Comparison of ENCODE assay signal across 9 cellular contexts in the genomic region with DNA sequence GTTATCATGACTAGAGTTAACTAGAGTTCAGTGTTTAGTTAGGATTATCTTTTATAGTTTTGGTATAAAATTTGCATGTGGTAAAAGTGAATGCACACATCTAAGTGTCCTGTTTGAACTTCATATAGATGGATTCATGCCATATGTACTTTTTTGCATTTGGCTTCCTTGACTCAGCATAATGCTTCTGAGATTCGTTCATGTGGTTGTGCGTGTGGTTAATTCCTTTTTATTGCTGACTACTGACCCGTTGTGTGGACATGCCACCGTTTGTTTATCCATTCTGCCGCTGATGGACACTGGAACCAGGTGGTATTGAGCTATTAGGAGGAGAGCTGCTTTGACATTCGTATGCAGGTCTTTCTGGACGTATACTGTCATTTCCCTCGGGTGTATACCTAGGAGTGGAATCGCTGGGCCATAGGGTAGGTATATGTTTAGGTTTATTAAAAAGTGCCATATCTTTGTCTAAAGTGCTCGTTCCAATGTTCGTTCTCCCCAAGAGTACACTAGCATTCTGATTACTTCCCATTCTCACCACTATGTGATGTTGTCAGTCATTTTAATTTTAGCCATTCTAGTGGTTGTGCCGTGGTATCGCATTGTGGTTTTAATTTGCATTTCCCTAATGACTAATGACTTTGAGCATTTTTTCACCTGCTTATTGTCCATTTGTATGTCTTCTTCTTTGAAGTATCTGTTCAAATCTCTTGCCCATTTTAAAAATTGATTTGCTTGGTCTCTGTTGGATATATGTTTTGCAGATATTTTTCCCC. TPM values are rescaled to one million over a fixed set of nuclear protein-coding genes. Genes with fewer than 3 reads are reported as not detected.
A peak's percentile ranks its signal among the peaks of the same experiment; 100 is the strongest.
DNase-seq lines count a peak whose midpoint lies in the region; ATAC-seq, FAIRE-seq and TF ChIP-seq lines count a peak whose summit lies in the region.
"Had no signal": no experiment of that assay in that cellular context is flagged by ENCODE, and none has a peak within 500 bp of the region (broad histone marks: within the 10 kb centered on the region; RNA-seq: fewer than 3 reads in every experiment).

No MANE protein-coding gene starts in this region.

- TF ChIP-seq POLR2A in GM12892 (IDR thresholded peaks at IDR 0.05; ENCODE audit: low read depth, low read length) (no peak), erythroblast (IDR thresholded peaks at IDR 0.05; ENCODE audit: low read length) (peak; percentile 39)

- peak overlapping the region; percentile 99 for H3K4me2 ChIP-seq in KMS-11

- no peaks in the 10 kb centered on the region for H3K36me3 ChIP-seq in KMS-11 (ENCODE audit: insufficient read depth)
- no peaks in the 10 kb centered on the region for H3K36me3 ChIP-seq in brain microvascular endothelial cell (replicated peaks)

- peak overlapping the region; percentile 97 for H3K27ac ChIP-seq in KMS-11
- H3K27ac ChIP-seq in brain microvascular endothelial cell = no peak overlapping the region

- H4K20me1 ChIP-seq in KMS-11 (ENCODE audit: insufficient read depth) = no peaks in the 10 kb centered on the region

- peak; percentile 64 for ATAC-seq in GM21619 (IDR thresholded peaks at IDR 0.05; ENCODE audit: unreplicated experiment)

- TF ChIP-seq CTCF in KMS-11 (conservative IDR thresholded peaks at IDR 0.05; ENCODE audit: low read depth, low read length) = peak; percentile 52; the same call in 1 of the 2 replicates
- TF ChIP-seq CTCF in brain microvascular endothelial cell (IDR thresholded peaks at IDR 0.05; ENCODE audit: low read depth, low read length, missing control alignments) = no peak

- no peaks in the 10 kb centered on the region for H3K79me2 ChIP-seq in KMS-11 (ENCODE audit: insufficient read depth, low read depth)

- DNase-seq in GM12892 (ENCODE audit: insufficient read length) = no peak
- peak; percentile 43 to 77 for DNase-seq in erythroblast (lab: John Stamatoyannopoulos, UW)
- DNase-seq in LoVo (ENCODE audit: low spot score) = no peak
- no peak for DNase-seq in NCI-H2081 treated with DMSO at 0.1 percent for 48 hours (lab: John Stamatoyannopoulos, UW)
- no peak for DNase-seq in brain microvascular endothelial cell
- DNase-seq in activated T-cell treated with anti-CD3 and anti-CD28 coated beads for 4 hours = no peak

- H3K4me3 ChIP-seq in KMS-11 (IDR thresholded peaks at IDR 0.05; ENCODE audit: insufficient read depth, low read depth, low read length) (no peak overlapping the region), brain microvascular endothelial cell (ENCODE audit: low read depth, low read length) (no peak overlapping the region)

- peak overlapping the region; percentile 32; the same call in 1 of the 2 replicates for H2AFZ ChIP-seq in KMS-11 (ENCODE audit: low read depth)

- peak; percentile 99 for FAIRE-seq in GM12892 (lab: Jason Lieb, UNC)
- FAIRE-seq: TTC549 had no signal

- H3K9ac ChIP-seq in KMS-11 = peak overlapping the region; percentile 67

- H3K27me3 ChIP-seq in KMS-11 (ENCODE audit: insufficient read depth, low read depth) (no peaks in the 10 kb centered on the region), brain microvascular endothelial cell (replicated peaks) (no peaks in the 10 kb centered on the region)

- H3K4me1 ChIP-seq in KMS-11 (ENCODE audit: low read depth, poor library complexity, severe bottlenecking) = peaks cover 74% of the 10 kb centered on the region

- in situ Hi-C loops in brain microvascular endothelial cell (cut with HindIII; ENCODE audit: low pct_ligation_motif_present, low sequenced_read_pairs) = no loop called here

RNA-seq across cellular contexts. Expression of gene RIN3, which starts 37.7 kb away (rescaled TPM):
- polyA plus RNA-seq in GM12892 (2012; ENCODE audit: missing spikeins) = 9.4 TPM

Comparison
In these comparisons a context has a peak if more than half of its experiments do, and no peak if none do; other contexts are left out.
1. DNase-seq: peak in erythroblast (2 of 2); none in GM12892 (single experiment), LoVo (single experiment), NCI-H2081 treated with DMSO at 0.1 percent for 48 hours (single experiment), brain microvascular endothelial cell (single experiment) and activated T-cell treated with anti-CD3 and anti-CD28 coated beads for 4 hours (single experiment).